In genomic region chr5:89282038-89282831, GRCh38 we compare ENCODE assay signal across 1 cellular context.
TF ChIP-seq lines count a peak whose summit lies in the region.

No MANE protein-coding gene starts in this region.

TF ChIP-seq in SK-N-SH treated with all-trans-retinoic acid at 6 μM for 48 hours, 23 proteins besides CTCF, POLR2A, EP300 and RAD21 (continued from another document):
- TF ChIP-seq CREB5 (CRISPR knock-in tag; IDR thresholded peaks at IDR 0.05; ENCODE audit: low read depth) (no peak), ZNF70 (CRISPR knock-in tag; IDR thresholded peaks at IDR 0.05) (no peak)
